25 cellular contexts compared by ENCODE assay signal in the genomic region with DNA sequence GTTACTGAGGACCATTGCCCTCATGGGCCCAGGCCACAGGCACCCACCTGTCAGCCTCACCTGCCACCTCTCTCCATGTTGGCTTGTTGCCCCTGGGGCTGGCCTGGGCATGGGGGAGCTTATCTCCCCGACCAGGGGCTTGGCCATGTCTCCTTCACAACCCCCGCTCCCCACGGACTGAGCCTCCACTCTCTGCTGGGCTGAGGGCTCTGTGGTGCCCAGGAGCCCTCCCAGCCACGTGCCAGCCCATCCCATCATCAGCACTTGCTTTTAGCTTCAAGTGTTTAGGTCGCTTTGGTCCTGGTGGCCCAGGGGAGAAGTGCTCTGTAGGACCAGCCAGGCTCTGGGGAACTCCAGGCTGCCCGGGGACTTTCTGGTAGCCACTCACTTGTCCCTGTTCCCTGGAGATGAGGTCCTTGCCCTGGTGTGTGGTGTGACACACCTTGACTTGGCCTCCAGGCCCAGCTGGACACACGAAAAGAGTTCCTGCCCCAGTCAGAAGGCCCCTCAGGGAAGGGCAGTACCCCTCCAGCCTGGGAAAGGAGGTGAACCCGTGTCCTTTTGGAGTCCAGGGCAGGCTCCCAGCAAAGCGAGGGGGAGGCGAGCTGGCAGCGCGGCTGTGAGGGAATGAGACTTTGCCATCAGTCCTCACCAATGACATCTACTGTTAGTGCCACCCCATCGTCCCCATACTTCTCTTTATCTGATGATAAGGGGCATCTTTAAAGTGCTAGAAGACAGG.
"Had no signal": no experiment of that assay in that cellular context is flagged by ENCODE, and none has a peak within 500 bp of the region (broad histone marks: within the 10 kb centered on the region; RNA-seq: fewer than 3 reads in every experiment).

No MANE protein-coding gene starts in this region.

- H3K4me1 Mint-ChIP-seq: activated B cell treated with CpG ODN at 0.5 μM for 24 hours; activated CD4-positive, alpha-beta memory T cell treated with anti-CD3 and anti-CD28 coated beads, Interleukin-2, amount 10 ng/mL, durations not matched to agents 7 days and 5 days had no signal

- H3K27me3 Mint-ChIP-seq: activated B cell treated with CpG ODN at 0.5 μM for 24 hours; activated CD4-positive, alpha-beta memory T cell treated with anti-CD3 and anti-CD28 coated beads, Interleukin-2, amount 10 ng/mL, durations not matched to agents 7 days and 5 days; naive thymus-derived CD8-positive, alpha-beta T cell had no signal

- H3K27ac Mint-ChIP-seq: activated B cell treated with CpG ODN at 0.5 μM for 24 hours; activated CD4-positive, alpha-beta memory T cell treated with anti-CD3 and anti-CD28 coated beads, Interleukin-2, amount 10 ng/mL, durations not matched to agents 7 days and 5 days; activated T-helper 1 cell treated with anti-CD3 and anti-CD28 coated beads, Interleukin-12 subunit alpha, Interleukin-12 subunit beta, Interleukin-2, Interleukin-4 antibody, amounts not matched to agents 30 ng/mL and 10 ng/mL and 1 ng/mL, durations not matched to agents 14 hours and 24 hours and 36 hours; mesothelial cell of epicardium; T-helper 1 cell treated with Interleukin-12 subunit alpha and Interleukin-12 subunit beta and Interleukin-4 antibody, amounts not matched to agents 30 μg/mL and 1 μg/mL, for 36 hours had no signal

- H3K9me3 Mint-ChIP-seq: activated B cell treated with CpG ODN at 0.5 μM for 24 hours; activated CD4-positive, alpha-beta memory T cell treated with anti-CD3 and anti-CD28 coated beads, Interleukin-2, amount 10 ng/mL, durations not matched to agents 7 days and 5 days; activated naive CD4-positive, alpha-beta T cell treated with anti-CD3 and anti-CD28 coated beads, Interleukin-2, amount 50 U/mL, for 72 hours; activated T-helper 1 cell treated with anti-CD3 and anti-CD28 coated beads, Interleukin-12 subunit alpha, Interleukin-12 subunit beta, Interleukin-2, Interleukin-4 antibody, amounts not matched to agents 30 ng/mL and 10 ng/mL and 1 ng/mL, durations not matched to agents 14 hours and 24 hours and 36 hours; immature natural killer cell; mesothelial cell of epicardium; naive thymus-derived CD8-positive, alpha-beta T cell; T-helper 1 cell treated with Interleukin-12 subunit alpha and Interleukin-12 subunit beta and Interleukin-4 antibody, amounts not matched to agents 30 μg/mL and 1 μg/mL, for 36 hours had no signal

- H3K4me3 Mint-ChIP-seq: activated B cell treated with CpG ODN at 0.5 μM for 24 hours; activated CD4-positive, alpha-beta memory T cell treated with anti-CD3 and anti-CD28 coated beads, Interleukin-2, amount 10 ng/mL, durations not matched to agents 7 days and 5 days; activated T-helper 1 cell treated with anti-CD3 and anti-CD28 coated beads, Interleukin-12 subunit alpha, Interleukin-12 subunit beta, Interleukin-2, Interleukin-4 antibody, amounts not matched to agents 30 ng/mL and 10 ng/mL and 1 ng/mL, durations not matched to agents 14 hours and 24 hours and 36 hours; immature natural killer cell; mesothelial cell of epicardium; naive thymus-derived CD8-positive, alpha-beta T cell; T-helper 1 cell treated with Interleukin-12 subunit alpha and Interleukin-12 subunit beta and Interleukin-4 antibody, amounts not matched to agents 30 μg/mL and 1 μg/mL, for 36 hours had no signal

- H3K36me3 Mint-ChIP-seq: activated naive CD4-positive, alpha-beta T cell treated with anti-CD3 and anti-CD28 coated beads, Interleukin-2, amount 50 U/mL, for 72 hours had no signal

- ATAC-seq: activated naive CD4-positive, alpha-beta T cell treated with anti-CD3 and anti-CD28 coated beads, Interleukin-2, amount 50 U/mL, for 72 hours; esophagus mucosa; left lung; naive thymus-derived CD8-positive, alpha-beta T cell; pancreas; sciatic nerve had no signal

- DNase-seq: activated B cell treated with CpG ODN at 0.5 μM for 24 hours; activated CD4-positive, alpha-beta memory T cell treated with anti-CD3 and anti-CD28 coated beads, Interleukin-2, amount 10 ng/mL, durations not matched to agents 7 days and 5 days; activated CD4-positive, alpha-beta T cell treated with anti-CD3 and anti-CD28 coated beads for 48 hours; activated gamma-delta T cell treated with Interleukin-2 at 50 U/mL for 16 hours; brain microvascular endothelial cell; caudate nucleus; dermis blood vessel endothelial cell; effector CD8-positive, alpha-beta T cell; foreskin melanocyte; glutamatergic neuron; immature natural killer cell; mammary epithelial cell; naive thymus-derived CD8-positive, alpha-beta T cell; pancreas; stimulated activated CD4-positive, alpha-beta T cell treated with anti-CD3 and anti-CD28 coated beads, Interleukin-15, amount 100 ng/mL, for 24 hours; stimulated activated naive CD4-positive, alpha-beta T cell; T1000; upper lobe of left lung had no signal
